In the genomic region with DNA sequence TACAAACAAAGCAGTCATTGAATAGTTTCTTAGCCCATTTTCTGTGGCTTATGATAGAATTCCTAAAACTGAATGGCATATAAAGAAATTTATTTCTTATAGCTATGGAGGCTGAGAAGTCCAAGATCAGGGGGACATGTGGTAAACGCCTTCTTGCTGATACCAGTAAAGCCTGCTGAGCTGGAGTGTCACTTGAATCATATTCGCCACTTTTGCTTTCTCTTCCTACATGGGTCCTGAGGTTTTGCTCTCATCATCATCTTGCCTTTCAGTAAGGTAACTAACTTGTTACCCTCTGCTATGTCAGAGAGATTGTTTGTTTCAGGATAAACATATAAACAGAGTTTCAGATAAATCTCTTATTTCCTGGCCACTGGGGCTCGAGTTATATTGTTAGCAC, we compare ENCODE assay signal across 29 cellular contexts.
A peak's percentile ranks its signal among the peaks of the same experiment; 100 is the strongest.
DNase-seq lines count a peak whose midpoint lies in the region; ATAC-seq and TF ChIP-seq lines count a peak whose summit lies in the region.
"Had no signal": no experiment of that assay in that cellular context is flagged by ENCODE, and none has a peak within 500 bp of the region (broad histone marks: within the 10 kb centered on the region; RNA-seq: fewer than 3 reads in every experiment).

No MANE protein-coding gene starts in this region.

- peaks cover 18% of the 10 kb centered on the region for H3K4me1 Mint-ChIP-seq in activated naive CD8-positive, alpha-beta T cell treated with anti-CD3 and anti-CD28 coated beads, Interleukin-2, amount 10 ng/mL, durations not matched to agents 7 days and 5 days
- H3K4me1 Mint-ChIP-seq in activated naive CD8-positive, alpha-beta T cell treated with anti-CD3 and anti-CD28 coated beads for 36 hours, result peaks cover 12% of the 10 kb centered on the region
- peaks cover 5% of the 10 kb centered on the region for H3K4me1 Mint-ChIP-seq in activated T-helper 17 cell treated with anti-CD3 and anti-CD28 coated beads, Interleukin-2, amount 50 U/mL, for 72 hours
- H3K4me1 Mint-ChIP-seq in nephron progenitor cell, result peaks cover 19% of the 10 kb centered on the region
- H3K4me1 Mint-ChIP-seq in mesothelial cell of epicardium, result peaks cover 16% of the 10 kb centered on the region

- H3K79me2 ChIP-seq in KMS-11 (ENCODE audit: insufficient read depth, low read depth), result no peaks in the 10 kb centered on the region

- DNase-seq in activated naive CD8-positive, alpha-beta T cell treated with anti-CD3 and anti-CD28 coated beads, Interleukin-2, amount 10 ng/mL, durations not matched to agents 7 days and 5 days, result no peak
- DNase-seq in activated naive CD8-positive, alpha-beta T cell treated with anti-CD3 and anti-CD28 coated beads for 36 hours, result no peak
- DNase-seq in nephron progenitor cell, result no peak
- no peak for DNase-seq in mesothelial cell of epicardium (ENCODE audit: low spot score in 2 of 2, unreplicated experiment in 2 of 2)
- DNase-seq in SW480 (ENCODE audit: low spot score), result no peak
- DNase-seq: activated CD4-positive, alpha-beta T cell treated with anti-CD3 and anti-CD28 coated beads for 1 hour; aorta; DMS153; effector CD4-positive, alpha-beta T cell; H7; hypothalamus; KG1; left colon; mesendoderm; NCI-H1436 treated with DMSO at 0.1 percent for 48 hours; NCI-H2107; NCI-H345; NCI-H69; right lobe of liver; spleen; stimulated activated CD4-positive, alpha-beta T cell treated with anti-CD3 and anti-CD28 coated beads, Interleukin-2, amount 100 ng/mL, for 24 hours had no signal

- no peak overlapping the region for H3K27ac Mint-ChIP-seq in activated naive CD8-positive, alpha-beta T cell treated with anti-CD3 and anti-CD28 coated beads, Interleukin-2, amount 10 ng/mL, durations not matched to agents 7 days and 5 days
- H3K27ac Mint-ChIP-seq in activated naive CD8-positive, alpha-beta T cell treated with anti-CD3 and anti-CD28 coated beads for 36 hours, result no peak overlapping the region
- no peak overlapping the region for H3K27ac Mint-ChIP-seq in activated T-helper 17 cell treated with anti-CD3 and anti-CD28 coated beads, Interleukin-2, amount 50 U/mL, for 72 hours
- H3K27ac Mint-ChIP-seq in nephron progenitor cell (peak overlapping the region; percentile 40), mesothelial cell of epicardium (no peak overlapping the region)

- H3K27ac ChIP-seq in KMS-11, result peak overlapping the region; percentile 47
- H3K27ac ChIP-seq: BLaER1, HL-60, right lobe of liver, spleen, tibial nerve had no signal

- POLR2A ChIA-PET in activated naive CD8-positive, alpha-beta T cell treated with anti-CD3 and anti-CD28 coated beads, Interleukin-2, amount 10 ng/mL, durations not matched to agents 7 days and 5 days (lab: Charles Lee), result no interaction called here

- no peak overlapping the region for H3K4me3 ChIP-seq in KMS-11 (IDR thresholded peaks at IDR 0.05; ENCODE audit: insufficient read depth, low read depth, low read length)
- H3K4me3 ChIP-seq: BLaER1, right lobe of liver, spleen, tibial nerve had no signal

- no peaks in the 10 kb centered on the region for H3K27me3 ChIP-seq in KMS-11 (ENCODE audit: insufficient read depth, low read depth)
- H3K27me3 ChIP-seq: BLaER1, right lobe of liver, spleen, tibial nerve had no signal

- H3K4me3 Mint-ChIP-seq in activated naive CD8-positive, alpha-beta T cell treated with anti-CD3 and anti-CD28 coated beads, Interleukin-2, amount 10 ng/mL, durations not matched to agents 7 days and 5 days, result no peak overlapping the region
- H3K4me3 Mint-ChIP-seq in activated naive CD8-positive, alpha-beta T cell treated with anti-CD3 and anti-CD28 coated beads for 36 hours, result no peak overlapping the region
- H3K4me3 Mint-ChIP-seq in activated T-helper 17 cell treated with anti-CD3 and anti-CD28 coated beads, Interleukin-2, amount 50 U/mL, for 72 hours, result no peak overlapping the region
- H3K4me3 Mint-ChIP-seq in nephron progenitor cell (no peak overlapping the region), mesothelial cell of epicardium (no peak overlapping the region)

- peaks cover 6% of the 10 kb centered on the region for H3K9me3 Mint-ChIP-seq in activated naive CD8-positive, alpha-beta T cell treated with anti-CD3 and anti-CD28 coated beads, Interleukin-2, amount 10 ng/mL, durations not matched to agents 7 days and 5 days
- no peaks in the 10 kb centered on the region for H3K9me3 Mint-ChIP-seq in activated naive CD8-positive, alpha-beta T cell treated with anti-CD3 and anti-CD28 coated beads for 36 hours
- H3K9me3 Mint-ChIP-seq in activated T-helper 17 cell treated with anti-CD3 and anti-CD28 coated beads, Interleukin-2, amount 50 U/mL, for 72 hours, result no peaks in the 10 kb centered on the region
- H3K9me3 Mint-ChIP-seq in nephron progenitor cell (peaks cover 20% of the 10 kb centered on the region), mesothelial cell of epicardium (peaks cover 12% of the 10 kb centered on the region)
- H3K9me3 Mint-ChIP-seq: activated naive CD4-positive, alpha-beta T cell treated with anti-CD3 and anti-CD28 coated beads, Interleukin-2, amount 50 U/mL, for 72 hours had no signal

- H4K20me1 ChIP-seq in KMS-11 (ENCODE audit: insufficient read depth), result no peaks in the 10 kb centered on the region
- H4K20me1 ChIP-seq: BLaER1 had no signal

- H3K4me2 ChIP-seq in KMS-11, result peak overlapping the region; percentile 70
- H3K4me2 ChIP-seq: BLaER1 had no signal

- no peaks in the 10 kb centered on the region for H3K36me3 ChIP-seq in KMS-11 (ENCODE audit: insufficient read depth)
- H3K36me3 ChIP-seq: right lobe of liver, spleen, tibial nerve had no signal

- H3K4me1 ChIP-seq in KMS-11 (ENCODE audit: low read depth, poor library complexity, severe bottlenecking), result peaks cover 26% of the 10 kb centered on the region

- peak; percentile 57 for ATAC-seq in activated naive CD8-positive, alpha-beta T cell treated with anti-CD3 and anti-CD28 coated beads, Interleukin-2, amount 10 ng/mL, durations not matched to agents 7 days and 5 days (ENCODE audit: low read depth)
- peak; percentile 64 for ATAC-seq in activated T-helper 17 cell treated with anti-CD3 and anti-CD28 coated beads, Interleukin-2, amount 50 U/mL, for 72 hours (replicated peaks)
- ATAC-seq: left colon, right lobe of liver, Right ventricle myocardium inferior, SK-N-SH treated with all-trans-retinoic acid at 6 μM for 48 hours had no signal

- H3K27me3 Mint-ChIP-seq in activated naive CD8-positive, alpha-beta T cell treated with anti-CD3 and anti-CD28 coated beads, Interleukin-2, amount 10 ng/mL, durations not matched to agents 7 days and 5 days, result no peaks in the 10 kb centered on the region
- H3K27me3 Mint-ChIP-seq in activated naive CD8-positive, alpha-beta T cell treated with anti-CD3 and anti-CD28 coated beads for 36 hours, result no peaks in the 10 kb centered on the region
- H3K27me3 Mint-ChIP-seq in activated T-helper 17 cell treated with anti-CD3 and anti-CD28 coated beads, Interleukin-2, amount 50 U/mL, for 72 hours, result no peaks in the 10 kb centered on the region
- H3K27me3 Mint-ChIP-seq in nephron progenitor cell (ENCODE audit: low read depth, poor library complexity), result peaks cover 4% of the 10 kb centered on the region
- H3K27me3 Mint-ChIP-seq in mesothelial cell of epicardium (ENCODE audit: low read depth), result no peaks in the 10 kb centered on the region

- peaks cover 4% of the 10 kb centered on the region for H3K36me3 Mint-ChIP-seq in activated naive CD8-positive, alpha-beta T cell treated with anti-CD3 and anti-CD28 coated beads, Interleukin-2, amount 10 ng/mL, durations not matched to agents 7 days and 5 days
- no peaks in the 10 kb centered on the region for H3K36me3 Mint-ChIP-seq in activated naive CD8-positive, alpha-beta T cell treated with anti-CD3 and anti-CD28 coated beads for 36 hours
- H3K36me3 Mint-ChIP-seq in activated T-helper 17 cell treated with anti-CD3 and anti-CD28 coated beads, Interleukin-2, amount 50 U/mL, for 72 hours (ENCODE audit: low read depth), result no peaks in the 10 kb centered on the region
- H3K36me3 Mint-ChIP-seq in nephron progenitor cell (ENCODE audit: low read depth) (peaks cover 30% of the 10 kb centered on the region), mesothelial cell of epicardium (peaks cover 17% of the 10 kb centered on the region)
- H3K36me3 Mint-ChIP-seq: activated naive CD4-positive, alpha-beta T cell treated with anti-CD3 and anti-CD28 coated beads, Interleukin-2, amount 50 U/mL, for 72 hours had no signal

- TF ChIP-seq CTCF in KMS-11 (conservative IDR thresholded peaks at IDR 0.05; ENCODE audit: low read depth, low read length), result no peak
- TF ChIP-seq CTCF in nephron progenitor cell (IDR thresholded peaks at IDR 0.05), result no peak
- TF ChIP-seq CTCF in mesothelial cell of epicardium (IDR thresholded peaks at IDR 0.05; ENCODE audit: unreplicated experiment), result no peak

- peak overlapping the region; percentile 7; the same call in 1 of the 2 replicates for H3K9ac ChIP-seq in KMS-11
- H3K9ac ChIP-seq: BLaER1 had no signal

- peak overlapping the region; percentile 45; the same call in 1 of the 2 replicates for H2AFZ ChIP-seq in KMS-11 (ENCODE audit: low read depth)
